8 cellular contexts compared by ENCODE assay signal in the genomic region with DNA sequence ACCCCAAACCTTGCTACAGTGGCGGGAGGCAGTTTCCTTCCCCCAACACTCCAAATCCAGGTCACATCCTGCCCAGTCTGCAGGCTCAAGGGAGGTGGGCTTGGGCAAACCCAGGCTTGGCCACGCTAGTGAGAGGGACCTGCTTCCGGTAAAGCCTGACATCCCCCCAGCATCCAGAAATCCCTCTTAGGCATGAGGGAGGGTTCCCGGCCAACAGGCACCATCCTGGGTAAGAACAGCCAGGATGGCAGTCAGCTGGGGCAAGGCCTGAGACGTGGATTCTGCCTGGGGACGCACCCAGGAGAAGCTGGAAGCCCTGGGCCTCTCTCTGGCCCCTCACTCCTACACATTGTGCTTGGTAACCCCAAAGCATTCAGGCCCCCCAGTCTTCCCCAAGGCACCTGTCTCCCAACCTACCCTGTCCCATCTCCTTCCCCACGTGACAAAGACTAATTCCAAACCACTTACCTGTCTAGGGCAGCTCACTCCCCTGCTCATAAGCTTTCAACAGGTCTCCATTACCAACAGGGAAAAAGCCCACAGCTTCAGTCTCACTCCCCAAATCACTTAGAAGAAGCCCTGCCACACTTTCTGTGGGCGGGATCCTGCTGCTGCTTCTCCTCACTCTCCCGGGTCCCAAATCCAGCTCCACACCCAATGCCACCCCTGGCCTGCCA. TPM values are rescaled to one million over a fixed set of nuclear protein-coding genes. Genes with fewer than 3 reads are reported as not detected.
A peak's percentile ranks its signal among the peaks of the same experiment; 100 is the strongest.
DNase-seq lines count a peak whose midpoint lies in the region; ATAC-seq and TF ChIP-seq lines count a peak whose summit lies in the region.

No MANE protein-coding gene starts in this region.

- no peak; the same call in 1 of the 2 replicates for TF ChIP-seq POLR2A in IMR-90 (IDR thresholded peaks at IDR 0.05; ENCODE audit: low read depth, low read length)

- no peak for DNase-seq in IMR-90
- DNase-seq in mammary epithelial cell = no peak
- no peak for DNase-seq in naive B cell
- DNase-seq in SIG-M5 treated with dmso at 0.1 percent for 504 hours (lab: John Stamatoyannopoulos, UW; ENCODE audit: unreplicated experiment) = no peak
- no peak for DNase-seq in cerebellar cortex (ENCODE audit: low spot score)
- no peak for DNase-seq in ecto neural progenitor cell (ENCODE audit: low spot score)

- H2AK9ac ChIP-seq in IMR-90 (replicated peaks; ENCODE audit: low read depth, low read length, poor library complexity) = peak overlapping the region; percentile 98

- H3K9ac ChIP-seq in IMR-90 (ENCODE audit: low read depth, low read length) = peak overlapping the region; percentile 93
- no peak overlapping the region for H3K9ac ChIP-seq in mammary epithelial cell (ENCODE audit: insufficient read depth, low read length)

- intact Hi-C loops in IMR-90 (cut with micrococcal nuclease) (loop anchor here (10.0 kb wide), 1 partner anchor 151 kb away; the partner anchor contains the start of gene CHMP4B), mammary epithelial cell (cut with micrococcal nuclease) (no loop called here)

- peak overlapping the region; percentile 90 for H2BK5ac ChIP-seq in IMR-90 (ENCODE audit: low read depth, low read length, poor library complexity, severe bottlenecking)

- dilution Hi-C loops in IMR-90 (cut with HindIII; ENCODE audit: low sequenced_read_pairs, unreplicated experiment) = no loop called here
- dilution Hi-C loops in mammary epithelial cell (cut with HindIII; ENCODE audit: low sequenced_read_pairs) = no loop called here

- H3K9me1 ChIP-seq in IMR-90 (ENCODE audit: insufficient read depth, low read length) = peaks cover 26% of the 10 kb centered on the region

- H3K36me3 ChIP-seq in ACC112 (ENCODE audit: insufficient read depth, low read length) (no peaks in the 10 kb centered on the region), IMR-90 (ENCODE audit: control insufficient read depth, insufficient read depth, low read length) (peaks cover 9% of the 10 kb centered on the region), mammary epithelial cell (ENCODE audit: insufficient read depth, low read length) (no peaks in the 10 kb centered on the region)

- H3K79me1 ChIP-seq in IMR-90 (ENCODE audit: low read depth in 1 of 2, low read length in 2 of 2) = peaks cover 10 to 55% of the 10 kb centered on the region in 2 experiments; a peak in 3 of 4 replicates

- peak overlapping the region; percentile 49 for H3K56ac ChIP-seq in IMR-90 (ENCODE audit: extremely low read depth, insufficient read depth, low read length)

- peak overlapping the region; percentile 78 for H2BK20ac ChIP-seq in IMR-90 (ENCODE audit: low read depth, low read length)

- peak overlapping the region; percentile 75 to 92 (median 90) for H3K4me3 Mint-ChIP-seq in naive B cell

- BruUV-seq in IMR-90 (replicated peaks; lab: Mats Ljungman, UMichigan) (no TSS peak), mammary epithelial cell (replicated peaks; lab: Mats Ljungman, UMichigan) (TSS peak; percentile 39)

- peak overlapping the region; percentile 100 for H3K4ac ChIP-seq in IMR-90 (ENCODE audit: low read depth, low read length)

- no peaks in the 10 kb centered on the region for H3K27me3 Mint-ChIP-seq in naive B cell

- peak overlapping the region; percentile 46; the same call in 1 of the 3 replicates for H2BK15ac ChIP-seq in IMR-90 (ENCODE audit: low read depth, low read length)

- peak overlapping the region; percentile 99 for H4K91ac ChIP-seq in IMR-90 (ENCODE audit: insufficient read depth, low read depth, low read length)

- H4K8ac ChIP-seq in IMR-90 (ENCODE audit: low read depth in 2 of 2, low read length in 2 of 2) = peak overlapping the region; percentile 90 to 99

- in situ Hi-C loops in IMR-90 (cut with MboI; ENCODE audit: low sequenced_read_pairs) = no loop called here
- in situ Hi-C loops in mammary epithelial cell (cut with MboI; ENCODE audit: low sequenced_read_pairs in 2 of 2) = loop anchor here in 1 of 2 donors (10.0 kb wide), 1 partner anchor 209 kb away; no protein-coding TSS in a partner anchor

- H3K9me3 Mint-ChIP-seq in naive B cell = no peaks in the 10 kb centered on the region

- H3K4me3 ChIP-seq in ACC112 (ENCODE audit: low read depth, low read length) (peak overlapping the region; percentile 93), IMR-90 (ENCODE audit: insufficient read depth, low read depth, low read length) (peak overlapping the region; percentile 79), mammary epithelial cell (replicated peaks in 1 of 3; ENCODE audit: insufficient read depth in 1 of 3, low read depth in 2 of 3, low read length in 3 of 3) (peak overlapping the region; percentile 68 to 78 (median 69))

- H3K27ac ChIP-seq in ACC112 (ENCODE audit: low read depth, low read length) (peak overlapping the region; percentile 56), IMR-90 (ENCODE audit: insufficient read depth, low read length) (peak overlapping the region; percentile 83), mammary epithelial cell (ENCODE audit: insufficient read depth, low read depth, low read length) (peak overlapping the region; percentile 31)

- peak overlapping the region; percentile 49 for H3K18ac ChIP-seq in IMR-90 (ENCODE audit: low read depth, low read length)

- H3K36me3 Mint-ChIP-seq in naive B cell = no peaks in the 10 kb centered on the region

- ATAC-seq in IMR-90 (ENCODE audit: low read depth) (no peak), naive B cell (ENCODE audit: low read depth in 2 of 2) (no peak), GM21825 (IDR thresholded peaks at IDR 0.05; ENCODE audit: unreplicated experiment) (no peak)

- CTCF ChIA-PET in IMR-90 (lab: Yijun Ruan, JAX) (interaction anchor here (0.7 to 2.2 kb wide), 2 partner anchors 11 to 175 kb away, joined by 3 to 6 read pairs; partner anchors contain the start of gene CBFA2T2), mammary epithelial cell (lab: Charles Lee; ENCODE audit: low non-redundant PET) (no interaction called here)

- H3K27me3 ChIP-seq in ACC112 (ENCODE audit: insufficient read depth, low read length) (no peaks in the 10 kb centered on the region), IMR-90 (ENCODE audit: control insufficient read depth, insufficient read depth, low read length) (no peaks in the 10 kb centered on the region), mammary epithelial cell (ENCODE audit: insufficient read depth, low read length) (no peaks in the 10 kb centered on the region)

- H3K14ac ChIP-seq in IMR-90 (replicated peaks; ENCODE audit: low read depth, low read length) = peak overlapping the region; percentile 100

- POLR2A ChIA-PET in IMR-90 (lab: Charles Lee; ENCODE audit: unreplicated experiment) = no interaction called here

- H2AFZ ChIP-seq in ACC112 (ENCODE audit: low read length, unreplicated experiment) (peak overlapping the region; percentile 63), IMR-90 (replicated peaks; ENCODE audit: low read length, poor library complexity) (peak overlapping the region; percentile 96), mammary epithelial cell (ENCODE audit: low read depth, low read length) (peak overlapping the region; percentile 95)

- H3K4me1 Mint-ChIP-seq in naive B cell = peaks cover 21 to 37% (median 34%) of the 10 kb centered on the region in 3 donors

- 0 out of 2 replicates have a peak, but pooled peaks cover 5% of the 10 kb centered on the region for H4K20me1 ChIP-seq in IMR-90 (ENCODE audit: insufficient read depth, low read length)
- no peaks in the 10 kb centered on the region for H4K20me1 ChIP-seq in mammary epithelial cell (ENCODE audit: insufficient read depth, low read length)

- H3K4me2 ChIP-seq in IMR-90 (ENCODE audit: low read depth, low read length) (peak overlapping the region; percentile 96), mammary epithelial cell (ENCODE audit: insufficient read depth, low read depth, low read length) (peak overlapping the region; percentile 99)

- H3K23ac ChIP-seq in IMR-90 (ENCODE audit: low read depth, low read length) = peak overlapping the region; percentile 100

- peak overlapping the region in 5 of 6 donors; percentile 42 to 95 (median 84) for H3K27ac Mint-ChIP-seq in naive B cell

- H3K4me1 ChIP-seq in ACC112 (ENCODE audit: control insufficient read depth, insufficient read depth, low read length, unreplicated experiment) (peaks cover 22% of the 10 kb centered on the region), IMR-90 (ENCODE audit: control insufficient read depth, insufficient read depth, low read length) (peaks cover 19% of the 10 kb centered on the region), mammary epithelial cell (ENCODE audit: insufficient read depth, low read length) (peaks cover 31% of the 10 kb centered on the region)

- no peak for TF ChIP-seq RAD21 in IMR-90 (IDR thresholded peaks at IDR 0.05; ENCODE audit: low read length)

- peak overlapping the region; percentile 93 for H2AK5ac ChIP-seq in IMR-90 (ENCODE audit: low read depth, low read length)

- 95% methylated on average over 5 of the region's 9 CpGs; no CpG with 5 or more reads in 1 of the 2 experiments for WGBS in IMR-90 (ENCODE audit: extremely low coverage in 2 of 2, insufficient read length in 1 of 2), 2 experiments
- 40% methylated on average over 7 of the region's 9 CpGs for WGBS in mammary epithelial cell (ENCODE audit: low coverage, missing lambda C conversion rate)

- no peak for TF ChIP-seq CTCF in IMR-90 (conservative IDR thresholded peaks at IDR 0.05; ENCODE audit: low read depth, low read length)
- TF ChIP-seq CTCF in mammary epithelial cell (conservative IDR thresholded peaks at IDR 0.05 in 1 of 2, IDR thresholded peaks at IDR 0.05 in 1 of 2; ENCODE audit: extremely low read depth in 1 of 2, insufficient read depth in 1 of 2, low read depth in 1 of 2, low read length in 2 of 2) = no peak

- H4K5ac ChIP-seq in IMR-90 (ENCODE audit: low read depth, low read length) = peak overlapping the region; percentile 97

- H3K9me3 ChIP-seq in IMR-90 (ENCODE audit: control insufficient read depth, insufficient read depth, low read length) (no peaks in the 10 kb centered on the region), mammary epithelial cell (replicated peaks; ENCODE audit: insufficient read depth, low read length) (no peaks in the 10 kb centered on the region)

- no peaks in the 10 kb centered on the region for H3K79me2 ChIP-seq in ACC112 (ENCODE audit: control insufficient read depth, insufficient read depth, low read length, unreplicated experiment)
- H3K79me2 ChIP-seq in mammary epithelial cell (ENCODE audit: insufficient read depth, low read length) = no peaks in the 10 kb centered on the region

- H2BK120ac ChIP-seq in IMR-90 (ENCODE audit: low read depth, low read length) = peak overlapping the region; percentile 92

RNA-seq across cellular contexts. Expression of gene C20orf144, which starts 2.1 kb away (rescaled TPM):
- total RNA-seq in IMR-90 (2012; rRNA removed) (under 0.01 TPM in 2 replicates), mammary epithelial cell (under 1 TPM; under 0.01 to 0.16 TPM)
- polyA plus RNA-seq in IMR-90 (2012; rRNA removed) (0.16 and 0.19 TPM in 2 replicates), mammary epithelial cell (0.03 TPM), naive B cell (ENCODE audit: low read depth in 6 of 6) (not detected)
- 0.17 and 0.19 TPM in 2 replicates for polyA plus RNA-seq in IMR-90 (2012; cell fraction: cytosol; rRNA removed)
- 0.08 and 0.11 TPM in 2 replicates for polyA plus RNA-seq in IMR-90 (2012; cell fraction: nucleus; rRNA removed; ENCODE audit: low replicate concordance)
- not detected for polyA minus RNA-seq in mammary epithelial cell

RNA-seq across cellular contexts. Expression of gene ACTL10, which starts 2.5 kb away (rescaled TPM):
- total RNA-seq in IMR-90 (2012; rRNA removed) (0.18 and 0.28 TPM in 2 replicates), mammary epithelial cell (1 to 10 TPM; 1.4 to 2.7 TPM)
- polyA plus RNA-seq in IMR-90 (2012; rRNA removed) (0.43 and 0.49 TPM in 2 replicates), mammary epithelial cell (0.79 TPM), naive B cell (ENCODE audit: low read depth in 6 of 6) (1 to 10 TPM in 5 of 6 donors, not detected in 1; 1.2 to 4.8 (median 3.7) TPM)
- polyA plus RNA-seq in IMR-90 (2012; cell fraction: cytosol; rRNA removed) = 0.40 and 1.1 TPM in 2 replicates
- polyA plus RNA-seq in IMR-90 (2012; cell fraction: nucleus; rRNA removed; ENCODE audit: low replicate concordance) = 0.15 and 0.73 TPM in 2 replicates
- not detected for polyA minus RNA-seq in mammary epithelial cell

RNA-seq across cellular contexts. Expression of gene NECAB3, which starts 10.0 kb away (rescaled TPM):
- total RNA-seq in IMR-90 (2012; rRNA removed) (8.6 and 10.0 TPM in 2 replicates), mammary epithelial cell (10 to 100 TPM; 14.6 to 14.7 TPM)
- polyA plus RNA-seq in IMR-90 (2012; rRNA removed) (28.4 and 28.5 TPM in 2 replicates), mammary epithelial cell (5.4 TPM), naive B cell (ENCODE audit: low read depth in 6 of 6) (1 to 10 TPM in 1 of 6 donors, under 1 TPM in 2, not detected in 3; 0.74 to 1.0 (median 0.82) TPM)
- polyA plus RNA-seq in IMR-90 (2012; cell fraction: cytosol; rRNA removed) = 15.3 and 20.8 TPM in 2 replicates
- polyA plus RNA-seq in IMR-90 (2012; cell fraction: nucleus; rRNA removed; ENCODE audit: low replicate concordance) = 115 and 191 TPM in 2 replicates
- 2.9 TPM for polyA minus RNA-seq in mammary epithelial cell

RNA-seq across cellular contexts. Expression of gene E2F1, which starts 22.0 kb away (rescaled TPM):
- total RNA-seq in IMR-90 (2012; rRNA removed) = 10.6 and 10.9 TPM in 2 replicates
- 14.0 and 14.6 TPM in 2 replicates for polyA plus RNA-seq in IMR-90 (2012; rRNA removed)
- 9.9 and 10.2 TPM in 2 replicates for polyA plus RNA-seq in IMR-90 (2012; cell fraction: cytosol; rRNA removed)
- 13.7 and 30.1 TPM in 2 replicates for polyA plus RNA-seq in IMR-90 (2012; cell fraction: nucleus; rRNA removed; ENCODE audit: low replicate concordance)
- total RNA-seq in mammary epithelial cell = 10 to 100 TPM in 1 of 2 donors, 1 to 10 TPM in 1; 1.8 to 12.7 TPM
- polyA plus RNA-seq in mammary epithelial cell = 10.3 TPM
- polyA minus RNA-seq in mammary epithelial cell = 10.7 TPM
- under 1 TPM in 4 of 6 donors, not detected in 2; 0.16 to 0.78 (median 0.27) TPM for polyA plus RNA-seq in naive B cell (ENCODE audit: low read depth in 6 of 6)

RNA-seq across cellular contexts. Expression of gene PXMP4, which starts 55.9 kb away (rescaled TPM):
- total RNA-seq in IMR-90 (2012; rRNA removed) (2.2 and 3.6 TPM in 2 replicates), mammary epithelial cell (10 to 100 TPM in 1 of 2 donors, 1 to 10 TPM in 1; 8.0 to 11.3 TPM)
- polyA plus RNA-seq in IMR-90 (2012; rRNA removed) (7.1 TPM in 2 replicates), mammary epithelial cell (6.5 TPM), naive B cell (ENCODE audit: low read depth in 6 of 6) (10 to 100 TPM in 1 of 6 donors, 1 to 10 TPM in 4, not detected in 1; 7.0 to 10.6 (median 8.2) TPM)
- polyA plus RNA-seq in IMR-90 (2012; cell fraction: cytosol; rRNA removed) = 4.9 and 10.3 TPM in 2 replicates
- polyA plus RNA-seq in IMR-90 (2012; cell fraction: nucleus; rRNA removed; ENCODE audit: low replicate concordance) = 2.7 and 4.5 TPM in 2 replicates
- 2.6 TPM for polyA minus RNA-seq in mammary epithelial cell

Comparison
In these comparisons a context has a peak if more than half of its experiments do, and no peak if none do; other contexts are left out.
1. H3K27ac ChIP-seq: peak in every context shown above with its lines; median percentile 83 in IMR-90; 56 in ACC112; 31 in mammary epithelial cell.